Comparison of ENCODE assay signal across 10 cellular contexts in genomic region chr2:42138163-42139016, GRCh38. TPM values are rescaled to one million over a fixed set of nuclear protein-coding genes. Genes with fewer than 3 reads are reported as not detected.
DNase-seq lines count a peak whose midpoint lies in the region; ATAC-seq and TF ChIP-seq lines count a peak whose summit lies in the region.
"Had no signal": no experiment of that assay in that cellular context is flagged by ENCODE, and none has a peak within 500 bp of the region (broad histone marks: within the 10 kb centered on the region; RNA-seq: fewer than 3 reads in every experiment).

No MANE protein-coding gene starts in this region.

- no peak overlapping the region for H3K4me3 ChIP-seq in adipocyte (ENCODE audit: low read length)

- no peaks in the 10 kb centered on the region for H3K9me3 Mint-ChIP-seq in natural killer cell treated with Interleukin-12 subunit alpha and Interleukin-12 subunit beta and Interleukin-15 and Interleukin-18, amount 100 ng/mL, for 72 hours
- no peaks in the 10 kb centered on the region for H3K9me3 Mint-ChIP-seq in natural killer cell
- H3K9me3 Mint-ChIP-seq: activated T-helper 1 cell treated with anti-CD3 and anti-CD28 coated beads, Interleukin-12 subunit alpha, Interleukin-12 subunit beta, Interleukin-2, Interleukin-4 antibody, amounts not matched to agents 30 ng/mL and 10 ng/mL and 1 ng/mL, durations not matched to agents 14 hours and 24 hours and 36 hours had no signal

- no peaks in the 10 kb centered on the region for H3K27me3 Mint-ChIP-seq in natural killer cell treated with Interleukin-12 subunit alpha and Interleukin-12 subunit beta and Interleukin-15 and Interleukin-18, amount 100 ng/mL, for 72 hours
- H3K27me3 Mint-ChIP-seq in natural killer cell (ENCODE audit: low read depth in 2 of 2) = peaks cover 0 to 5% of the 10 kb centered on the region in 2 donors

- no peaks in the 10 kb centered on the region for H3K9me3 ChIP-seq in adipocyte (ENCODE audit: control insufficient read depth, low read length)

- peaks cover 45% of the 10 kb centered on the region for H3K4me1 ChIP-seq in adipocyte (ENCODE audit: control insufficient read depth, insufficient read depth, low read length)

- no peak for ATAC-seq in natural killer cell treated with Interleukin-12 subunit alpha and Interleukin-12 subunit beta and Interleukin-15 and Interleukin-18, amount 100 ng/mL, for 72 hours
- ATAC-seq in natural killer cell (no peak), HG03571 (IDR thresholded peaks at IDR 0.05; ENCODE audit: unreplicated experiment) (no peak)

- no peak for TF ChIP-seq CTCF in natural killer cell (IDR thresholded peaks at IDR 0.05)

- intact Hi-C loops in natural killer cell (cut with micrococcal nuclease) = no loop called here

- H3K4me1 Mint-ChIP-seq in natural killer cell treated with Interleukin-12 subunit alpha and Interleukin-12 subunit beta and Interleukin-15 and Interleukin-18, amount 100 ng/mL, for 72 hours (ENCODE audit: low read depth in 2 of 2) = peaks cover 29 to 52% of the 10 kb centered on the region in 2 donors
- peaks cover 12 to 13% of the 10 kb centered on the region in 2 donors for H3K4me1 Mint-ChIP-seq in natural killer cell

- DNase-seq in natural killer cell treated with Interleukin-12 subunit alpha and Interleukin-12 subunit beta and Interleukin-15 and Interleukin-18, amount 100 ng/mL, for 72 hours (ENCODE audit: low spot score) = no peak
- DNase-seq in natural killer cell (no peak), adipocyte (ENCODE audit: low read depth) (peak; percentile 94), iris pigment epithelial cell (ENCODE audit: low read depth) (peak; percentile 99), GM19238 (ENCODE audit: insufficient read length, low spot score) (no peak), NCI-H748 treated with DMSO at 0.1 percent for 48 hours (lab: John Stamatoyannopoulos, UW) (no peak), cerebellar nuclear complex (lab: John Stamatoyannopoulos, UW) (no peak)
- DNase-seq: NCI-H524 had no signal

- H3K27me3 ChIP-seq in adipocyte (replicated peaks; ENCODE audit: control insufficient read depth, insufficient read depth, low read length) = no peaks in the 10 kb centered on the region

- H3K9ac ChIP-seq in adipocyte (ENCODE audit: low read length) = no peak overlapping the region

- no peak overlapping the region for H3K4me3 Mint-ChIP-seq in natural killer cell treated with Interleukin-12 subunit alpha and Interleukin-12 subunit beta and Interleukin-15 and Interleukin-18, amount 100 ng/mL, for 72 hours
- no peak overlapping the region for H3K4me3 Mint-ChIP-seq in natural killer cell
- H3K4me3 Mint-ChIP-seq: activated T-helper 1 cell treated with anti-CD3 and anti-CD28 coated beads, Interleukin-12 subunit alpha, Interleukin-12 subunit beta, Interleukin-2, Interleukin-4 antibody, amounts not matched to agents 30 ng/mL and 10 ng/mL and 1 ng/mL, durations not matched to agents 14 hours and 24 hours and 36 hours had no signal

- peak overlapping the region; percentile 28 to 86 for H3K27ac Mint-ChIP-seq in natural killer cell treated with Interleukin-12 subunit alpha and Interleukin-12 subunit beta and Interleukin-15 and Interleukin-18, amount 100 ng/mL, for 72 hours
- H3K27ac Mint-ChIP-seq in natural killer cell = no peak overlapping the region
- H3K27ac Mint-ChIP-seq: activated T-helper 1 cell treated with anti-CD3 and anti-CD28 coated beads, Interleukin-12 subunit alpha, Interleukin-12 subunit beta, Interleukin-2, Interleukin-4 antibody, amounts not matched to agents 30 ng/mL and 10 ng/mL and 1 ng/mL, durations not matched to agents 14 hours and 24 hours and 36 hours had no signal

- H3K36me3 ChIP-seq in adipocyte (ENCODE audit: control insufficient read depth, insufficient read depth, low read length, severe bottlenecking) = no peaks in the 10 kb centered on the region

- H3K36me3 Mint-ChIP-seq in natural killer cell treated with Interleukin-12 subunit alpha and Interleukin-12 subunit beta and Interleukin-15 and Interleukin-18, amount 100 ng/mL, for 72 hours = no peaks in the 10 kb centered on the region
- H3K36me3 Mint-ChIP-seq in natural killer cell = no peaks in the 10 kb centered on the region

RNA-seq across cellular contexts. Expression of gene EML4, which starts 30.8 kb away (rescaled TPM):
- total RNA-seq in natural killer cell treated with Interleukin-12 subunit alpha and Interleukin-12 subunit beta and Interleukin-15 and Interleukin-18, amount 100 ng/mL, for 72 hours = 100 to 1,000 TPM in 1 of 2 donors, 10 to 100 TPM in 1; 73.4 to 140 TPM
- 100 to 1,000 TPM in 1 of 3 donors, 10 to 100 TPM in 2; 88.4 to 136 (median 91.5) TPM for total RNA-seq in natural killer cell

Comparison
In these comparisons a context has a peak if more than half of its experiments do, and no peak if none do; other contexts are left out.
1. H3K27ac Mint-ChIP-seq: peak in natural killer cell treated with Interleukin-12 subunit alpha and Interleukin-12 subunit beta and Interleukin-15 and Interleukin-18, amount 100 ng/mL, for 72 hours (2 of 2); none in natural killer cell (0 of 2).
2. DNase-seq: peak in adipocyte (single experiment) and iris pigment epithelial cell (single experiment); none in natural killer cell treated with Interleukin-12 subunit alpha and Interleukin-12 subunit beta and Interleukin-15 and Interleukin-18, amount 100 ng/mL, for 72 hours (single experiment), natural killer cell (single experiment), GM19238 (single experiment), NCI-H748 treated with DMSO at 0.1 percent for 48 hours (single experiment) and cerebellar nuclear complex (0 of 2).